Comparison of ENCODE assay signal across 8 cellular contexts in the genomic region with DNA sequence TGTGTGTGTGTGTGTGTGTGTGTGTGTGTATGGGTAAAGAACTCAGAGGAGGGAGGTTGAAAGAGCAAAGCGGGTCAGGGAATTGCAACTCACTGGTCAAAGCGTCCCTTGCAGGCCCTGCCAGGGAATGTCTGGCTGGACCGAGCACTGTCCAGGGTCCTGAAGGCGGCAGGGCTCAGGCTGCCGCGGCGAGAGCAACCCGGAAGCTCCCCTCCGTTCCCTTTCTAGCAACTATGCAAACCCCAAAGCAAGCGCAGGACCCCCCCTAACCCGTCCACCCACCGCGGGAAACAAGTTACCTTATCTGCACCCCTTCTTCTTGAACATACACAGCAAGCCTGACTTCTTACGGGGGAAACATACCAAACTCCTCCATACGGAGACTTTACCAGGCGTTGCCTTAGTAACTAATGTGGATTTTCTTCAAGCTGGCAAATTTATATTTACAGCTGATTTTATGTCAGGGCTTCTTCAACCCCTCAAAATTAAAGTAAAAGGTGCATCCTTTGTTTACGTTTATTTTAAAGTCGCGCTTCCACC. TPM values are rescaled to one million over a fixed set of nuclear protein-coding genes. Genes with fewer than 3 reads are reported as not detected.
DNase-seq lines count a peak whose midpoint lies in the region; ATAC-seq and FAIRE-seq lines count a peak whose summit lies in the region.

No MANE protein-coding gene starts in this region.

- peak; percentile 75 for ATAC-seq in GM19397 (IDR thresholded peaks at IDR 0.05; ENCODE audit: unreplicated experiment)
- ATAC-seq in HG03469 (IDR thresholded peaks at IDR 0.05; ENCODE audit: unreplicated experiment), result no peak

- no peak for FAIRE-seq in frontal cortex (lab: Jason Lieb, UNC)

- DNase-seq in AG20443 (ENCODE audit: low spot score), result peak; percentile 93
- peak; percentile 33 for DNase-seq in KBM-7
- DNase-seq in activated T-cell treated with anti-CD3 and anti-CD28 coated beads, Interleukin-2, amount 50 U/mL, for 1 hour, result peak; percentile 30
- peak; percentile 29 to 32 for DNase-seq in frontal cortex (ENCODE audit: low spot score in 2 of 2)
- DNase-seq in non-pigmented ciliary epithelial cell (ENCODE audit: low read depth), result peak; percentile 6
- no peak for DNase-seq in NCI-H1417 (lab: John Stamatoyannopoulos, UW)

- in situ Hi-C loops in KBM-7 (cut with MboI; ENCODE audit: low pct_unique_long_range_greater_than_20kb, low sequenced_read_pairs), result no loop called here

RNA-seq across cellular contexts. Expression of gene GRM1, which starts 0.5 kb away (rescaled TPM):
- total RNA-seq in frontal cortex, result 14.3 TPM

Comparison
In these comparisons a context has a peak if more than half of its experiments do, and no peak if none do; other contexts are left out.
1. DNase-seq: peak in AG20443 (single experiment), KBM-7 (single experiment), activated T-cell treated with anti-CD3 and anti-CD28 coated beads, Interleukin-2, amount 50 U/mL, for 1 hour (single experiment), frontal cortex (2 of 2) and non-pigmented ciliary epithelial cell (single experiment); none in NCI-H1417 (0 of 3).